12 cellular contexts compared by ENCODE assay signal in the genomic region with DNA sequence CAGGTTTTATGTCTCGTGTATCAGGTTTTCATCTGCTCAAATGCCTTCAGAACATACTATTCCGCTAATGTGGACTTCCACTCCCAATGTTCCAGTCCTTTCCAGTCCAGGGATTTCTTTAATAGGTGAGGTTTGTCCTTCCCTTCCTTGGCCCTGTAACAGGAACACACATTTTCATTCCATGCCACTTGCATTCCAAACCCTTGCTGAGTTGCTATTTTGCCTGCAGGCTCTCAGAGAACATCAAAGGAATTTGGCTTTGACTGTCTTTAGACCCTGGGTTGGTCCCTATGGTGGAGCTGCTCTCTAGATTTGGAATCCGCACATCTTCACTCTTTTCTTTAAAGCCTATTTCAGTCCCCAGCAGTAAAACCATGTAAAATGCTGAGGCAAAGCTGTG. TPM values are rescaled to one million over a fixed set of nuclear protein-coding genes. Genes with fewer than 3 reads are reported as not detected.
DNase-seq lines count a peak whose midpoint lies in the region; ATAC-seq and TF ChIP-seq lines count a peak whose summit lies in the region.
"Had no signal": no experiment of that assay in that cellular context is flagged by ENCODE, and none has a peak within 500 bp of the region (broad histone marks: within the 10 kb centered on the region; RNA-seq: fewer than 3 reads in every experiment).

No MANE protein-coding gene starts in this region.

- CTCF ChIA-PET in activated naive CD4-positive, alpha-beta T cell treated with anti-CD3 and anti-CD28 coated beads for 36 hours (lab: Charles Lee) = interaction anchor here (0.6 to 1.4 kb wide), 2 partner anchors 12 to 14 kb away, joined by 3 read pairs; partner anchors contain the start of gene ALCAM

- H3K36me3 ChIP-seq in kidney epithelial cell (ENCODE audit: control insufficient read depth, insufficient read depth, low read length) (no peaks in the 10 kb centered on the region), thoracic aorta (no peaks in the 10 kb centered on the region)
- H3K36me3 ChIP-seq: esophagus muscularis mucosa had no signal

- TF ChIP-seq CTCF in astrocyte of the cerebellum (IDR thresholded peaks at IDR 0.05; ENCODE audit: low read depth, low read length, missing control alignments) (no peak), kidney epithelial cell (IDR thresholded peaks at IDR 0.05; ENCODE audit: insufficient read depth, low read length, poor library complexity, severe bottlenecking) (no peak), thoracic aorta (IDR thresholded peaks at IDR 0.05) (no peak)

- peak overlapping the region in 1 of 2 donors; percentile 54 for H3K27ac ChIP-seq in thoracic aorta
- H3K27ac ChIP-seq: esophagus muscularis mucosa had no signal

- H3K36me3 Mint-ChIP-seq in activated naive CD4-positive, alpha-beta T cell treated with anti-CD3 and anti-CD28 coated beads for 36 hours (ENCODE audit: low read depth) = no peaks in the 10 kb centered on the region

- DNase-seq in activated naive CD4-positive, alpha-beta T cell treated with anti-CD3 and anti-CD28 coated beads for 36 hours = no peak
- no peak for DNase-seq in activated naive CD4-positive, alpha-beta T cell (lab: John Stamatoyannopoulos, UW)
- DNase-seq in astrocyte of the cerebellum (ENCODE audit: low read depth) (no peak), kidney epithelial cell (ENCODE audit: low read depth) (no peak), thoracic aorta (ENCODE audit: low spot score) (no peak), SHP77 (lab: John Stamatoyannopoulos, UW) (no peak)
- DNase-seq: AML-193; stimulated activated CD4-positive, alpha-beta T cell treated with anti-CD3 and anti-CD28 coated beads, Interleukin-4, amount 100 ng/mL, for 1 hour had no signal

- H3K4me3 ChIP-seq in astrocyte of the cerebellum (ENCODE audit: low read depth, low read length) (peak overlapping the region; percentile 41), kidney epithelial cell (ENCODE audit: low read depth, low read length) (peak overlapping the region; percentile 54), thoracic aorta (peak overlapping the region; percentile 61)
- H3K4me3 ChIP-seq: K562 had no signal

- H3K27me3 ChIP-seq in kidney epithelial cell (ENCODE audit: control insufficient read depth, insufficient read depth, low read length) = no peaks in the 10 kb centered on the region
- H3K27me3 ChIP-seq in thoracic aorta (replicated peaks; ENCODE audit: insufficient read depth) = no peaks in the 10 kb centered on the region

- no peaks in the 10 kb centered on the region for H3K9me3 Mint-ChIP-seq in activated naive CD4-positive, alpha-beta T cell treated with anti-CD3 and anti-CD28 coated beads for 36 hours

- intact Hi-C loops in activated naive CD4-positive, alpha-beta T cell treated with anti-CD3 and anti-CD28 coated beads for 36 hours (cut with micrococcal nuclease) = loop anchor here (2.0 kb wide), 1 partner anchor 20 kb away; no protein-coding TSS in a partner anchor

- no peaks in the 10 kb centered on the region for H3K9me3 ChIP-seq in thoracic aorta
- H3K9me3 ChIP-seq: esophagus muscularis mucosa had no signal

- ATAC-seq in thoracic aorta (ENCODE audit: insufficient number of reproducible peaks, low FRiP score, low read depth) = no peak
- no peak for ATAC-seq in GM21528 (IDR thresholded peaks at IDR 0.05; ENCODE audit: low FRiP score, unreplicated experiment)
- ATAC-seq in GM19397 (IDR thresholded peaks at IDR 0.05; ENCODE audit: unreplicated experiment) = no peak
- ATAC-seq: K562 had no signal

- H3K27me3 Mint-ChIP-seq in activated naive CD4-positive, alpha-beta T cell treated with anti-CD3 and anti-CD28 coated beads for 36 hours (ENCODE audit: low read depth) = peaks cover 43% of the 10 kb centered on the region

- peaks cover 3 to 11% of the 10 kb centered on the region in 2 donors for H3K4me1 ChIP-seq in thoracic aorta (ENCODE audit: control insufficient read depth in 1 of 2, low read depth in 2 of 2)

- no peak overlapping the region for H3K27ac Mint-ChIP-seq in activated naive CD4-positive, alpha-beta T cell treated with anti-CD3 and anti-CD28 coated beads for 36 hours

- H3K4me3 Mint-ChIP-seq in activated naive CD4-positive, alpha-beta T cell treated with anti-CD3 and anti-CD28 coated beads for 36 hours = peak overlapping the region; percentile 39

- in situ Hi-C loops in astrocyte of the cerebellum (cut with HindIII; ENCODE audit: low sequenced_read_pairs) = loop anchor here (25.0 kb wide), 1 partner anchor 717 kb away; no protein-coding TSS in a partner anchor

- H3K4me1 Mint-ChIP-seq in activated naive CD4-positive, alpha-beta T cell treated with anti-CD3 and anti-CD28 coated beads for 36 hours (ENCODE audit: low read depth) = peaks cover 28% of the 10 kb centered on the region

RNA-seq across cellular contexts. Expression of gene ALCAM, which starts 12.3 kb away (rescaled TPM):
- 10 to 100 TPM; 17.5 to 18.7 TPM for total RNA-seq in activated naive CD4-positive, alpha-beta T cell treated with anti-CD3 and anti-CD28 coated beads for 36 hours
- total RNA-seq in kidney epithelial cell (79.9 and 82.3 TPM in 2 replicates), thoracic aorta (100 to 1,000 TPM; 109 to 122 TPM)
